In the genomic region with DNA sequence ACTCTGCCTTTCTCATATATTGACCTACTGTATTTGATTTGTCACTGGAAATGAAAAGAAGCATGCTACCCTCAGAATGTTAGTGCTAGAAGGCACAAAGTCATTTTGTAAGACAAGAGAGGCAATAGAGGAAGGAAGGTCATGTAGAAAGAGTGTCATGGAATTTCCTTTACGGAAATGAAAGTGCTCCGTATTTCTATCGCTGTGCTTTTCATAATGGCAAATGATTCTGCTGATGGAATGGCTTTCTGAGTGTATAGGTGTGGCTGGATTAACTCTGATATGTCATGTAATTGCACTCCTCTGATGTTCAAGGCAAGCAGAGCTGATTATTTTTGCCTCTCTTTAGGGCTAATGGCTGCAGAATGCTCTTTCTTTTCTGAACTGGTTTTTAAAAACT, we compare ENCODE assay signal across 22 cellular contexts. TPM values are rescaled to one million over a fixed set of nuclear protein-coding genes. Genes with fewer than 3 reads are reported as not detected.
DNase-seq lines count a peak whose midpoint lies in the region; ATAC-seq, FAIRE-seq and TF ChIP-seq lines count a peak whose summit lies in the region.
"Had no signal": no experiment of that assay in that cellular context is flagged by ENCODE, and none has a peak within 500 bp of the region (broad histone marks: within the 10 kb centered on the region; RNA-seq: fewer than 3 reads in every experiment).

No MANE protein-coding gene starts in this region.

- no peaks in the 10 kb centered on the region for H3K36me3 Mint-ChIP-seq in activated T-cell treated with anti-CD3 and anti-CD28 coated beads, Interleukin-2, amount 50 U/mL, for 4 hours (ENCODE audit: insufficient read depth)
- H3K36me3 Mint-ChIP-seq: CD4-positive, alpha-beta memory T cell had no signal

- H4K20me1 ChIP-seq in PC-3 (ENCODE audit: low read length) (no peaks in the 10 kb centered on the region), keratinocyte (ENCODE audit: control insufficient read depth, extremely low read depth, insufficient read depth, low read length) (no peaks in the 10 kb centered on the region)

- no peaks in the 10 kb centered on the region for H3K27me3 ChIP-seq in PC-3 (ENCODE audit: low read length)
- no peaks in the 10 kb centered on the region for H3K27me3 ChIP-seq in keratinocyte (ENCODE audit: control insufficient read depth, extremely low read depth, insufficient read depth, low read length)
- H3K27me3 ChIP-seq: breast epithelium, sigmoid colon had no signal

- TF ChIP-seq POLR2A in erythroblast (IDR thresholded peaks at IDR 0.05; ENCODE audit: low read length), result no peak

- no peak overlapping the region for H3K27ac Mint-ChIP-seq in stimulated activated naive CD8-positive, alpha-beta T cell treated with anti-CD3 and anti-CD28 coated beads, Interleukin-15, amount 100 ng/mL, for 72 hours
- H3K27ac Mint-ChIP-seq: activated CD8-positive, alpha-beta T cell treated with anti-CD3 and anti-CD28 coated beads for 36 hours; activated T-cell treated with anti-CD3 and anti-CD28 coated beads, Interleukin-2, amount 50 U/mL, for 72 hours; CD4-positive, alpha-beta memory T cell had no signal

- DNase-seq in stimulated activated naive CD8-positive, alpha-beta T cell treated with anti-CD3 and anti-CD28 coated beads, Interleukin-15, Interleukin-2, amounts not matched to agents 100 U/mL and 50 U/mL, for 24 hours, result no peak
- no peak for DNase-seq in stimulated activated naive CD8-positive, alpha-beta T cell treated with anti-CD3 and anti-CD28 coated beads, Interleukin-15, amount 100 ng/mL, for 72 hours
- no peak for DNase-seq in PC-3
- DNase-seq in keratinocyte (ENCODE audit: low read depth, low spot score), result no peak
- no peak for DNase-seq in urothelium cell line (ENCODE audit: low spot score)
- DNase-seq in erythroblast (lab: John Stamatoyannopoulos, UW), result no peak
- no peak for DNase-seq in activated T-cell treated with anti-CD3 and anti-CD28 coated beads, Interleukin-2, amount 50 U/mL, for 4 hours
- DNase-seq in NCI-H187 (lab: John Stamatoyannopoulos, UW), result no peak
- DNase-seq: ACHN; activated CD8-positive, alpha-beta T cell treated with anti-CD3 and anti-CD28 coated beads for 36 hours; activated T-cell treated with anti-CD3 and anti-CD28 coated beads, Interleukin-2, amount 50 U/mL, for 72 hours; CD4-positive, alpha-beta memory T cell; DMS79; hippocampal formation; kidney glomerular epithelial cell; MM.1S; NCI-H524; sigmoid colon; SW 1271 had no signal

- H3K4me1 Mint-ChIP-seq in stimulated activated naive CD8-positive, alpha-beta T cell treated with anti-CD3 and anti-CD28 coated beads, Interleukin-15, amount 100 ng/mL, for 72 hours, result peaks cover 8% of the 10 kb centered on the region
- H3K4me1 Mint-ChIP-seq in activated T-cell treated with anti-CD3 and anti-CD28 coated beads, Interleukin-2, amount 50 U/mL, for 4 hours (ENCODE audit: low read depth), result peaks cover 2% of the 10 kb centered on the region

- no peaks in the 10 kb centered on the region for H3K9me1 ChIP-seq in keratinocyte (ENCODE audit: control insufficient read depth, extremely low read depth, insufficient read depth, low read length)

- TF ChIP-seq CTCF in PC-3 (conservative IDR thresholded peaks at IDR 0.05; ENCODE audit: low read depth, low read length) (no peak), keratinocyte (optimal IDR thresholded peaks at IDR 0.05 in 1 of 3, IDR thresholded peaks at IDR 0.05 in 1 of 3, conservative IDR thresholded peaks at IDR 0.05 in 1 of 3; ENCODE audit: extremely low read depth in 1 of 3, insufficient read depth in 2 of 3, low read length in 3 of 3) (no peak)

- H2AFZ ChIP-seq in PC-3 (ENCODE audit: low read length) (no peak overlapping the region; the same call in 1 of the 2 replicates), keratinocyte (ENCODE audit: control insufficient read depth, low read length) (peak overlapping the region; percentile 85)

- intact Hi-C loops in PC-3 (cut with micrococcal nuclease), result no loop called here

- H3K36me3 ChIP-seq in PC-3 (ENCODE audit: low read depth, low read length) (no peaks in the 10 kb centered on the region), keratinocyte (ENCODE audit: control insufficient read depth in 2 of 2, extremely low read depth in 1 of 2, insufficient read depth in 2 of 2, low read length in 2 of 2) (no peaks in the 10 kb centered on the region)
- H3K36me3 ChIP-seq: breast epithelium, sigmoid colon had no signal

- H3K9me3 ChIP-seq in PC-3 (ENCODE audit: low read length) (no peaks in the 10 kb centered on the region), keratinocyte (ENCODE audit: control insufficient read depth, low read depth, low read length) (no peaks in the 10 kb centered on the region)
- H3K9me3 ChIP-seq: breast epithelium, sigmoid colon had no signal

- no TSS peak for BruUV-seq in PC-3 (replicated peaks; lab: Mats Ljungman, UMichigan)

- H3K9me3 Mint-ChIP-seq in stimulated activated naive CD8-positive, alpha-beta T cell treated with anti-CD3 and anti-CD28 coated beads, Interleukin-15, amount 100 ng/mL, for 72 hours, result peaks cover 0 to 7% of the 10 kb centered on the region in 2 donors
- no peaks in the 10 kb centered on the region for H3K9me3 Mint-ChIP-seq in activated T-cell treated with anti-CD3 and anti-CD28 coated beads, Interleukin-2, amount 50 U/mL, for 4 hours
- H3K9me3 Mint-ChIP-seq: activated CD8-positive, alpha-beta T cell treated with anti-CD3 and anti-CD28 coated beads for 36 hours; CD4-positive, alpha-beta memory T cell had no signal

- H3K9me2 ChIP-seq in PC-3 (replicated peaks; ENCODE audit: low read length), result 0 out of 2 replicates have a peak, but pooled peaks cover 5% of the 10 kb centered on the region

- CTCF ChIA-PET in PC-3 (lab: Charles Lee), result no interaction called here

- H3K9ac ChIP-seq in PC-3 (ENCODE audit: low read length) (no peak overlapping the region), keratinocyte (ENCODE audit: control insufficient read depth, extremely low read depth, insufficient read depth, low read length) (no peak overlapping the region)

- H3K79me2 ChIP-seq in PC-3 (ENCODE audit: low read length) (no peaks in the 10 kb centered on the region), keratinocyte (ENCODE audit: control insufficient read depth, insufficient read depth, low read length) (no peaks in the 10 kb centered on the region)

- ATAC-seq in stimulated activated naive CD8-positive, alpha-beta T cell treated with anti-CD3 and anti-CD28 coated beads, Interleukin-15, Interleukin-2, amounts not matched to agents 100 U/mL and 50 U/mL, for 24 hours, result peak; percentile 14
- no peak for ATAC-seq in stimulated activated naive CD8-positive, alpha-beta T cell treated with anti-CD3 and anti-CD28 coated beads, Interleukin-15, amount 100 ng/mL, for 72 hours
- ATAC-seq in PC-3, result no peak
- no peak for ATAC-seq in activated T-cell treated with anti-CD3 and anti-CD28 coated beads, Interleukin-2, amount 50 U/mL, for 4 hours
- ATAC-seq: activated CD8-positive, alpha-beta T cell treated with anti-CD3 and anti-CD28 coated beads for 36 hours; activated T-cell treated with anti-CD3 and anti-CD28 coated beads, Interleukin-2, amount 50 U/mL, for 72 hours; HCT116; Panc1 had no signal

- H3K4me1 ChIP-seq in PC-3 (ENCODE audit: insufficient read depth, low read length) (no peaks in the 10 kb centered on the region), keratinocyte (ENCODE audit: control insufficient read depth, extremely low read depth, insufficient read depth, low read length) (peaks cover 25% of the 10 kb centered on the region)
- H3K4me1 ChIP-seq: breast epithelium, sigmoid colon had no signal

- peaks cover 32% of the 10 kb centered on the region for H3K27me3 Mint-ChIP-seq in stimulated activated naive CD8-positive, alpha-beta T cell treated with anti-CD3 and anti-CD28 coated beads, Interleukin-15, amount 100 ng/mL, for 72 hours
- peaks cover 6% of the 10 kb centered on the region for H3K27me3 Mint-ChIP-seq in activated T-cell treated with anti-CD3 and anti-CD28 coated beads, Interleukin-2, amount 50 U/mL, for 4 hours (ENCODE audit: low read depth)

- no peak overlapping the region for H3K4me3 ChIP-seq in PC-3 (ENCODE audit: low read length)
- peak overlapping the region in 2 of 3 experiments; percentile 27 to 32 for H3K4me3 ChIP-seq in keratinocyte (ENCODE audit: control insufficient read depth in 2 of 3, extremely low read depth in 1 of 3, insufficient read depth in 2 of 3, low read depth in 1 of 3, low read length in 3 of 3)
- H3K4me3 ChIP-seq: sigmoid colon had no signal

- POLR2A ChIA-PET in PC-3 (lab: Charles Lee; ENCODE audit: unreplicated experiment), result no interaction called here

- dilution Hi-C loops in keratinocyte (cut with MboI; ENCODE audit: extremely low pct_ligation_motif_present, low sequenced_read_pairs), result no loop called here

- FAIRE-seq in keratinocyte (lab: Jason Lieb, UNC) (peak; percentile 87), urothelium cell line (lab: Jason Lieb, UNC) (peak; percentile 13)

- H3K4me2 ChIP-seq in PC-3 (ENCODE audit: low read length), result peak overlapping the region; percentile 15; the same call in 1 of the 2 replicates
- H3K4me2 ChIP-seq in keratinocyte (ENCODE audit: control insufficient read depth, extremely low read depth, insufficient read depth, low read depth, low read length), result peak overlapping the region; percentile 81

- H3F3A ChIP-seq in PC-3 (ENCODE audit: low read length, unreplicated experiment), result no peaks in the 10 kb centered on the region

- no peak overlapping the region for H3K27ac ChIP-seq in PC-3 (ENCODE audit: low read length)
- H3K27ac ChIP-seq in keratinocyte (ENCODE audit: control insufficient read depth, insufficient read depth, low read length), result no peak overlapping the region
- H3K27ac ChIP-seq: breast epithelium, sigmoid colon had no signal

- H3K4me3 Mint-ChIP-seq in stimulated activated naive CD8-positive, alpha-beta T cell treated with anti-CD3 and anti-CD28 coated beads, Interleukin-15, amount 100 ng/mL, for 72 hours, result no peak overlapping the region
- no peak overlapping the region for H3K4me3 Mint-ChIP-seq in activated T-cell treated with anti-CD3 and anti-CD28 coated beads, Interleukin-2, amount 50 U/mL, for 4 hours
- H3K4me3 Mint-ChIP-seq: activated CD8-positive, alpha-beta T cell treated with anti-CD3 and anti-CD28 coated beads for 36 hours; activated T-cell treated with anti-CD3 and anti-CD28 coated beads, Interleukin-2, amount 50 U/mL, for 72 hours had no signal

RNA-seq across cellular contexts. Expression of a gene that starts 15.5 kb away (rescaled TPM):
- total RNA-seq in PC-3 (2014; rRNA removed), result 1.2 and 1.7 TPM in 2 replicates
- 0.52 to 5.8 TPM (median 2.0 TPM) in 3 replicates for polyA plus RNA-seq in keratinocyte
- 20.3 TPM for polyA plus RNA-seq in keratinocyte (2011; ENCODE audit: low read depth)
- polyA plus RNA-seq in keratinocyte (2011; cell fraction: cytosol; rRNA removed), result 0.43 and 0.77 TPM in 2 replicates
- 4.7 and 6.1 TPM in 2 replicates for polyA plus RNA-seq in keratinocyte (2011; cell fraction: nucleus; rRNA removed)
- polyA plus RNA-seq in keratinocyte (2012; ENCODE audit: low replicate concordance), result 0.39 and 13.3 TPM in 2 replicates
- polyA minus RNA-seq in keratinocyte, result 0.16 to 6.4 TPM (median 2.2 TPM) in 3 replicates
- 0.58 TPM for polyA minus RNA-seq in keratinocyte (2011; cell fraction: cytosol; rRNA and poly(A)+ RNA removed)
- 3.5 and 9.3 TPM in 2 replicates for polyA minus RNA-seq in keratinocyte (2011; cell fraction: nucleus; rRNA and poly(A)+ RNA removed)
- total RNA-seq in activated T-cell treated with anti-CD3 and anti-CD28 coated beads, Interleukin-2, amount 50 U/mL, for 4 hours, result under 1 TPM; 0.05 to 0.10 (median 0.05) TPM
- total RNA-seq: activated CD8-positive, alpha-beta T cell treated with anti-CD3 and anti-CD28 coated beads for 36 hours; activated T-cell treated with anti-CD3 and anti-CD28 coated beads, Interleukin-2, amount 50 U/mL, for 72 hours; CD4-positive, alpha-beta memory T cell had no signal
- polyA plus RNA-seq: CD4-positive, alpha-beta memory T cell had no signal
